Comparison of ENCODE assay signal across 8 cellular contexts in genomic region chr10:99621454-99622246, GRCh38. TPM values are rescaled to one million over a fixed set of nuclear protein-coding genes. Genes with fewer than 3 reads are reported as not detected.
A peak's percentile ranks its signal among the peaks of the same experiment; 100 is the strongest.
DNase-seq lines count a peak whose midpoint lies in the region; ATAC-seq and TF ChIP-seq lines count a peak whose summit lies in the region.

No MANE protein-coding gene starts in this region.

- H3K9me3 ChIP-seq in sigmoid colon, result no peaks in the 10 kb centered on the region

- TF ChIP-seq CTCF in VCaP (conservative IDR thresholded peaks at IDR 0.05) (no peak), foreskin keratinocyte (conservative IDR thresholded peaks at IDR 0.05) (no peak), sigmoid colon (IDR thresholded peaks at IDR 0.05) (no peak)

- H3K27me3 Mint-ChIP-seq in activated T-cell treated with anti-CD3 and anti-CD28 coated beads, Interleukin-2, amount 50 U/mL, for 24 hours, result no peaks in the 10 kb centered on the region

- TF ChIP-seq EP300 in sigmoid colon (IDR thresholded peaks at IDR 0.05), result no peak

- 9 to 15% methylated on average over 30 of the region's 30 CpGs for WGBS in sigmoid colon, 2 donors

- peak overlapping the region; percentile 83 for H3K4me3 Mint-ChIP-seq in activated T-cell treated with anti-CD3 and anti-CD28 coated beads, Interleukin-2, amount 50 U/mL, for 24 hours

- no peaks in the 10 kb centered on the region for H3K36me3 ChIP-seq in sigmoid colon

- H3K27me3 ChIP-seq in foreskin keratinocyte, result no peaks in the 10 kb centered on the region
- H3K27me3 ChIP-seq in sigmoid colon, result no peaks in the 10 kb centered on the region

- peak overlapping the region; percentile 98 for H3K27ac Mint-ChIP-seq in activated T-cell treated with anti-CD3 and anti-CD28 coated beads, Interleukin-2, amount 50 U/mL, for 24 hours

- no peaks in the 10 kb centered on the region for H3K9me3 Mint-ChIP-seq in activated T-cell treated with anti-CD3 and anti-CD28 coated beads, Interleukin-2, amount 50 U/mL, for 24 hours

- ATAC-seq in foreskin keratinocyte, result peak; percentile 40
- no peak for ATAC-seq in GM21528 (IDR thresholded peaks at IDR 0.05; ENCODE audit: low FRiP score, unreplicated experiment)

- peak; percentile 76 for TF ChIP-seq POLR2A in sigmoid colon (IDR thresholded peaks at IDR 0.05)

- H3K4me3 ChIP-seq in sigmoid colon, result peak overlapping the region; percentile 49 to 92 (median 84)

- H3K4me1 Mint-ChIP-seq in activated T-cell treated with anti-CD3 and anti-CD28 coated beads, Interleukin-2, amount 50 U/mL, for 24 hours (ENCODE audit: low read depth), result peaks cover 40% of the 10 kb centered on the region

- DNase-seq in activated T-cell treated with anti-CD3 and anti-CD28 coated beads, Interleukin-2, amount 50 U/mL, for 24 hours, result no peak
- DNase-seq in activated T-cell treated with anti-CD3 and anti-CD28 coated beads, Interleukin-2, amount 50 U/mL, for 48 hours, result no peak
- DNase-seq in foreskin keratinocyte, result peak; percentile 88 to 94
- no peak for DNase-seq in sigmoid colon
- no peak for DNase-seq in dedifferentiated amniotic fluid mesenchymal stem cell (ENCODE audit: extremely low spot score)
- no peak for DNase-seq in NCI-H226

- H3K27ac ChIP-seq in VCaP (peak overlapping the region; percentile 94), foreskin keratinocyte (peak overlapping the region; percentile 98), sigmoid colon (peak overlapping the region; percentile 93 to 97 (median 96))

- intact Hi-C loops in sigmoid colon (cut with DNase I), result loop anchor here (1.0 to 2.0 kb wide), 5 partner anchors 37 to 191 kb away; partner anchors contain the start of genes COX15, CUTC, ENTPD7 and GOT1

- peaks cover 33% of the 10 kb centered on the region for H3K36me3 Mint-ChIP-seq in activated T-cell treated with anti-CD3 and anti-CD28 coated beads, Interleukin-2, amount 50 U/mL, for 24 hours (ENCODE audit: low read depth)

- H3K4me1 ChIP-seq in foreskin keratinocyte (peaks cover 3% of the 10 kb centered on the region), sigmoid colon (peaks cover 0 to 41% (median 35%) of the 10 kb centered on the region in 4 donors)

RNA-seq across cellular contexts. Expression of gene SLC25A28, which starts 1.4 kb away (rescaled TPM):
- total RNA-seq in foreskin keratinocyte (30.1 and 36.2 TPM in 2 replicates), sigmoid colon (10 to 100 TPM; 25.7 to 65.1 (median 39.7) TPM)
- polyA plus RNA-seq in foreskin keratinocyte (42.1 and 44.4 TPM in 2 replicates), sigmoid colon (10 to 100 TPM; 18.0 to 49.2 (median 23.4) TPM)

RNA-seq across cellular contexts. Expression of gene ENTPD7, which starts 37.7 kb away (rescaled TPM):
- 11.8 and 13.3 TPM in 2 replicates for total RNA-seq in foreskin keratinocyte
- 1.4 and 2.1 TPM in 2 replicates for polyA plus RNA-seq in foreskin keratinocyte
- 1 to 10 TPM; 2.9 to 5.5 (median 3.9) TPM for total RNA-seq in sigmoid colon
- polyA plus RNA-seq in sigmoid colon, result 1 to 10 TPM; 1.2 to 6.6 (median 3.5) TPM

Comparison
In these comparisons a context has a peak if more than half of its experiments do, and no peak if none do; other contexts are left out.
1. DNase-seq: peak in foreskin keratinocyte (2 of 2); none in activated T-cell treated with anti-CD3 and anti-CD28 coated beads, Interleukin-2, amount 50 U/mL, for 24 hours (single experiment), activated T-cell treated with anti-CD3 and anti-CD28 coated beads, Interleukin-2, amount 50 U/mL, for 48 hours (0 of 2), sigmoid colon (single experiment), dedifferentiated amniotic fluid mesenchymal stem cell (single experiment) and NCI-H226 (single experiment).
2. Peak in every context shown above with its lines, with median percentiles within 50 percentile points of each other: H3K27ac ChIP-seq.